8 cellular contexts compared by ENCODE assay signal in genomic region chr17:30922235-30922993, GRCh38. TPM values are rescaled to one million over a fixed set of nuclear protein-coding genes. Genes with fewer than 3 reads are reported as not detected.
DNase-seq lines count a peak whose midpoint lies in the region; ATAC-seq and TF ChIP-seq lines count a peak whose summit lies in the region.

No MANE protein-coding gene starts in this region.

- H3F3A ChIP-seq in MM.1S (ENCODE audit: insufficient read depth, low read length), result no peaks in the 10 kb centered on the region

- no peak for ATAC-seq in CD4-positive, alpha-beta T cell (ENCODE audit: poor library complexity)
- ATAC-seq in HG02981 (IDR thresholded peaks at IDR 0.05; ENCODE audit: unreplicated experiment) (no peak), HG02588 (IDR thresholded peaks at IDR 0.05; ENCODE audit: unreplicated experiment) (no peak)

- H3K4me3 ChIP-seq in MM.1S (ENCODE audit: low read length), result peak overlapping the region; percentile 40
- H3K4me3 ChIP-seq in duodenal mucosa (ENCODE audit: low read depth in 1 of 2, low read length in 2 of 2), result peak overlapping the region; percentile 49 to 61
- peak overlapping the region; percentile 44 for H3K4me3 ChIP-seq in urinary bladder (ENCODE audit: low read depth, low read length)

- intact Hi-C loops in CD4-positive, alpha-beta T cell (cut with DNase I, micrococcal nuclease), result no loop called here

- H3K4me1 ChIP-seq in MM.1S (ENCODE audit: low read length) (0 out of 2 replicates have a peak, but pooled peaks cover 14% of the 10 kb centered on the region), duodenal mucosa (ENCODE audit: control insufficient read depth in 1 of 2, insufficient read depth in 2 of 2, low read length in 2 of 2) (peaks cover 5% of the 10 kb centered on the region in 2 donors), urinary bladder (ENCODE audit: insufficient read depth) (no peaks in the 10 kb centered on the region)

- no peak for DNase-seq in CD4-positive, alpha-beta T cell
- DNase-seq in MM.1S (no peak), mesothelial cell of epicardium (ENCODE audit: low spot score in 2 of 2, unreplicated experiment in 2 of 2) (peak; percentile 23 to 44), NAMALWA (ENCODE audit: low spot score) (no peak)

- H3K27me3 Mint-ChIP-seq in CD4-positive, alpha-beta T cell, result peaks cover 54% of the 10 kb centered on the region
- peaks cover 83% of the 10 kb centered on the region for H3K27me3 Mint-ChIP-seq in mesothelial cell of epicardium (ENCODE audit: low read depth)

- H4K20me1 ChIP-seq in MM.1S (ENCODE audit: insufficient read depth, low read length), result no peaks in the 10 kb centered on the region

- H3K9me3 ChIP-seq in CD4-positive, alpha-beta T cell (ENCODE audit: control insufficient read depth, low read length), result no peaks in the 10 kb centered on the region
- H3K9me3 ChIP-seq in MM.1S (replicated peaks; ENCODE audit: insufficient read depth, low read length) (no peaks in the 10 kb centered on the region), duodenal mucosa (ENCODE audit: control insufficient read depth in 1 of 2, low read length in 2 of 2) (no peaks in the 10 kb centered on the region)

- H3K4me2 ChIP-seq in MM.1S (ENCODE audit: low read depth, low read length), result peak overlapping the region; percentile 88; the same call in 1 of the 2 replicates

- H3K4me3 Mint-ChIP-seq in CD4-positive, alpha-beta T cell, result peak overlapping the region; percentile 69
- peak overlapping the region; percentile 59 for H3K4me3 Mint-ChIP-seq in mesothelial cell of epicardium

- H3K27ac ChIP-seq in CD4-positive, alpha-beta T cell (ENCODE audit: low read depth, low read length), result no peak overlapping the region
- H3K27ac ChIP-seq in MM.1S (ENCODE audit: low read length) (no peak overlapping the region), duodenal mucosa (ENCODE audit: low read depth, low read length) (no peak overlapping the region), urinary bladder (ENCODE audit: low read depth) (no peak overlapping the region)

- H3K4me1 Mint-ChIP-seq in CD4-positive, alpha-beta T cell (ENCODE audit: low read depth), result peaks cover 16% of the 10 kb centered on the region
- H3K4me1 Mint-ChIP-seq in mesothelial cell of epicardium, result peaks cover 5% of the 10 kb centered on the region

- H3K9ac ChIP-seq in MM.1S (ENCODE audit: low read length) (no peak overlapping the region), duodenal mucosa (ENCODE audit: low read depth in 1 of 2, low read length in 2 of 2) (peak overlapping the region in 1 of 2 donors; percentile 1)

- H3K79me2 ChIP-seq in MM.1S (ENCODE audit: low read length), result no peaks in the 10 kb centered on the region

- 3% methylated on average over 64 of the region's 64 CpGs for WGBS in urinary bladder

- H3K9me3 Mint-ChIP-seq in CD4-positive, alpha-beta T cell, result no peaks in the 10 kb centered on the region
- H3K9me3 Mint-ChIP-seq in mesothelial cell of epicardium, result no peaks in the 10 kb centered on the region

- no peaks in the 10 kb centered on the region for H3K9me2 ChIP-seq in MM.1S (replicated peaks; ENCODE audit: insufficient read depth, low read length)

- H3K27ac Mint-ChIP-seq in CD4-positive, alpha-beta T cell, result no peak overlapping the region
- H3K27ac Mint-ChIP-seq in mesothelial cell of epicardium, result no peak overlapping the region

- no peaks in the 10 kb centered on the region for H3K36me3 Mint-ChIP-seq in CD4-positive, alpha-beta T cell (ENCODE audit: low read depth)
- H3K36me3 Mint-ChIP-seq in mesothelial cell of epicardium, result no peaks in the 10 kb centered on the region

- H3K27me3 ChIP-seq in CD4-positive, alpha-beta T cell (ENCODE audit: control insufficient read depth, insufficient read depth, low read length), result peaks cover 44% of the 10 kb centered on the region
- H3K27me3 ChIP-seq in MM.1S (replicated peaks; ENCODE audit: insufficient read depth, low read length), result peaks cover 15% of the 10 kb centered on the region
- H3K27me3 ChIP-seq in duodenal mucosa (ENCODE audit: control insufficient read depth in 1 of 2, insufficient read depth in 2 of 2, low read length in 2 of 2), result peaks cover 25% of the 10 kb centered on the region in 2 donors

- POLR2A ChIA-PET in CD4-positive, alpha-beta T cell (lab: Charles Lee), result interaction anchor here (0.7 kb wide), 1 partner anchor 319 kb away, joined by 3 read pairs; no protein-coding TSS in a partner anchor

- peak overlapping the region; percentile 39; the same call in 1 of the 2 replicates for H2AFZ ChIP-seq in MM.1S (ENCODE audit: low read length)

- CTCF ChIA-PET in CD4-positive, alpha-beta T cell (lab: Charles Lee), result interaction anchor here (0.6 kb wide), 1 partner anchor 1306 kb away, joined by 3 read pairs; no protein-coding TSS in a partner anchor

- TF ChIP-seq CTCF in CD4-positive, alpha-beta T cell (IDR thresholded peaks at IDR 0.05), result no peak
- TF ChIP-seq CTCF in MM.1S (IDR thresholded peaks at IDR 0.05; ENCODE audit: low read length) (no peak), mesothelial cell of epicardium (IDR thresholded peaks at IDR 0.05; ENCODE audit: unreplicated experiment) (no peak)

- H3K36me3 ChIP-seq in MM.1S (replicated peaks; ENCODE audit: insufficient read depth, low read length), result no peaks in the 10 kb centered on the region
- no peaks in the 10 kb centered on the region for H3K36me3 ChIP-seq in duodenal mucosa (ENCODE audit: control insufficient read depth in 1 of 2, insufficient read depth in 2 of 2, low read length in 2 of 2)
- no peaks in the 10 kb centered on the region for H3K36me3 ChIP-seq in urinary bladder (ENCODE audit: insufficient read depth)

RNA-seq across cellular contexts. Expression of gene ADAP2, which starts 0.7 kb away (rescaled TPM):
- 1 to 10 TPM; 1.1 to 1.8 TPM for total RNA-seq in CD4-positive, alpha-beta T cell
- 0.36 to 2.3 TPM (median 1.9 TPM) in 3 replicates for total RNA-seq in mesothelial cell of epicardium
- total RNA-seq in urinary bladder, result 15.1 TPM
- 6.7 TPM for polyA plus RNA-seq in urinary bladder

RNA-seq across cellular contexts. Expression of gene TEFM, which starts 16.4 kb away (rescaled TPM):
- total RNA-seq in CD4-positive, alpha-beta T cell, result 1 to 10 TPM; 7.8 to 8.9 TPM
- total RNA-seq in mesothelial cell of epicardium, result 16.3 to 18.2 TPM (median 16.4 TPM) in 3 replicates
- 37.0 TPM for total RNA-seq in urinary bladder
- polyA plus RNA-seq in urinary bladder, result 9.8 TPM

RNA-seq across cellular contexts. Expression of gene RNF135, which starts 48.4 kb away (rescaled TPM):
- 1 to 10 TPM; 1.5 to 1.8 TPM for total RNA-seq in CD4-positive, alpha-beta T cell
- 15.4 to 15.8 TPM (median 15.7 TPM) in 3 replicates for total RNA-seq in mesothelial cell of epicardium
- total RNA-seq in urinary bladder, result 10.1 TPM
- polyA plus RNA-seq in urinary bladder, result 17.1 TPM

Comparison
In these comparisons a context has a peak if more than half of its experiments do, and no peak if none do; other contexts are left out.
1. DNase-seq: peak in mesothelial cell of epicardium (2 of 2); none in CD4-positive, alpha-beta T cell (0 of 10), MM.1S (single experiment) and NAMALWA (single experiment).
2. Peak in every context shown above with its lines, with median percentiles within 50 percentile points of each other: H3K4me3 ChIP-seq.